13 cellular contexts compared by ENCODE assay signal in genomic region chr14:68462683-68463082, GRCh38.
A peak's percentile ranks its signal among the peaks of the same experiment; 100 is the strongest.
DNase-seq lines count a peak whose midpoint lies in the region; TF ChIP-seq lines count a peak whose summit lies in the region.
"Had no signal": no experiment of that assay in that cellular context is flagged by ENCODE, and none has a peak within 500 bp of the region (broad histone marks: within the 10 kb centered on the region; RNA-seq: fewer than 3 reads in every experiment).

No MANE protein-coding gene starts in this region.

- CTCF ChIA-PET in AG04450 (lab: Charles Lee) (no interaction called here), mammary epithelial cell (lab: Charles Lee; ENCODE audit: low non-redundant PET) (no interaction called here)
- CTCF ChIA-PET in activated naive CD4-positive, alpha-beta T cell treated with anti-CD3 and anti-CD28 coated beads, Interleukin-2, amount 10 ng/mL, durations not matched to agents 7 days and 5 days (lab: Charles Lee), result no interaction called here

- H3K79me2 ChIP-seq in mammary epithelial cell (ENCODE audit: insufficient read depth, low read length), result no peaks in the 10 kb centered on the region

- H3K9me3 Mint-ChIP-seq in activated naive CD4-positive, alpha-beta T cell treated with anti-CD3 and anti-CD28 coated beads, Interleukin-2, amount 10 ng/mL, durations not matched to agents 7 days and 5 days, result no peaks in the 10 kb centered on the region
- H3K9me3 Mint-ChIP-seq: activated T-cell treated with anti-CD3 and anti-CD28 coated beads, Interleukin-2, amount 50 U/mL, for 72 hours; GM23338 had no signal

- H3K4me3 ChIP-seq in AG04450 (ENCODE audit: low read depth, low read length) (no peak overlapping the region), mammary epithelial cell (replicated peaks in 1 of 3; ENCODE audit: insufficient read depth in 1 of 3, low read depth in 2 of 3, low read length in 3 of 3) (no peak overlapping the region), liver (ENCODE audit: low read depth in 1 of 3, low read length in 3 of 3) (no peak overlapping the region)
- H3K4me3 ChIP-seq: GM23338, prostate gland, thoracic aorta had no signal

- H3K4me3 Mint-ChIP-seq in activated naive CD4-positive, alpha-beta T cell treated with anti-CD3 and anti-CD28 coated beads, Interleukin-2, amount 10 ng/mL, durations not matched to agents 7 days and 5 days, result no peak overlapping the region
- H3K4me3 Mint-ChIP-seq: activated T-cell treated with anti-CD3 and anti-CD28 coated beads, Interleukin-2, amount 50 U/mL, for 72 hours; GM23338 had no signal

- no peak for TF ChIP-seq RAD21 in liver (IDR thresholded peaks at IDR 0.05)

- no TSS peak for BruUV-seq in mammary epithelial cell (replicated peaks; lab: Mats Ljungman, UMichigan)

- POLR2A ChIA-PET in AG04450 (lab: Yijun Ruan, JAX), result no interaction called here

- TF ChIP-seq CTCF in AG04450 (IDR thresholded peaks at IDR 0.05; ENCODE audit: low read depth, low read length) (peak; percentile 53), mammary epithelial cell (conservative IDR thresholded peaks at IDR 0.05 in 1 of 2, IDR thresholded peaks at IDR 0.05 in 1 of 2; ENCODE audit: extremely low read depth in 1 of 2, insufficient read depth in 1 of 2, low read depth in 1 of 2, low read length in 2 of 2) (peak; percentile 12 to 29), liver (IDR thresholded peaks at IDR 0.05; ENCODE audit: low read depth, low read length, missing input control) (peak; percentile 8)

- H3K4me1 ChIP-seq in mammary epithelial cell (ENCODE audit: insufficient read depth, low read length), result peaks cover 67% of the 10 kb centered on the region
- H3K4me1 ChIP-seq in liver (ENCODE audit: control insufficient read depth in 4 of 4, insufficient read depth in 4 of 4, low read length in 3 of 4), result peaks cover 4 to 26% (median 6%) of the 10 kb centered on the region in 4 donors
- H3K4me1 ChIP-seq: prostate gland had no signal

- no peaks in the 10 kb centered on the region for H3K4me1 Mint-ChIP-seq in activated naive CD4-positive, alpha-beta T cell treated with anti-CD3 and anti-CD28 coated beads, Interleukin-2, amount 10 ng/mL, durations not matched to agents 7 days and 5 days

- H2AFZ ChIP-seq in mammary epithelial cell (ENCODE audit: low read depth, low read length), result no peak overlapping the region
- H2AFZ ChIP-seq: GM23338 had no signal

- no peak overlapping the region for H3K4me2 ChIP-seq in mammary epithelial cell (ENCODE audit: insufficient read depth, low read depth, low read length)
- H3K4me2 ChIP-seq: GM23338 had no signal

- H3K27ac Mint-ChIP-seq in activated naive CD4-positive, alpha-beta T cell treated with anti-CD3 and anti-CD28 coated beads, Interleukin-2, amount 10 ng/mL, durations not matched to agents 7 days and 5 days, result no peak overlapping the region
- H3K27ac Mint-ChIP-seq: activated T-cell treated with anti-CD3 and anti-CD28 coated beads, Interleukin-2, amount 50 U/mL, for 72 hours; GM23338 had no signal

- no peaks in the 10 kb centered on the region for H4K20me1 ChIP-seq in mammary epithelial cell (ENCODE audit: insufficient read depth, low read length)

- no peak for DNase-seq in AG04450 (ENCODE audit: low read depth, low spot score)
- DNase-seq in LHCN-M2 (ENCODE audit: low read depth), result peak; percentile 74
- DNase-seq in mammary epithelial cell, result no peak
- DNase-seq in AG20443 (ENCODE audit: low spot score), result no peak
- no peak for DNase-seq in GM19240 (ENCODE audit: insufficient read length, low spot score)
- no peak for DNase-seq in activated naive CD4-positive, alpha-beta T cell treated with anti-CD3 and anti-CD28 coated beads, Interleukin-2, amount 10 ng/mL, durations not matched to agents 7 days and 5 days
- DNase-seq in NCI-H2196 treated with DMSO at 0.1 percent for 48 hours (lab: John Stamatoyannopoulos, UW; ENCODE audit: unreplicated experiment), result no peak
- DNase-seq: activated T-cell treated with anti-CD3 and anti-CD28 coated beads, Interleukin-2, amount 50 U/mL, for 72 hours; NCI-H345 had no signal

- no peaks in the 10 kb centered on the region for H3K36me3 Mint-ChIP-seq in activated naive CD4-positive, alpha-beta T cell treated with anti-CD3 and anti-CD28 coated beads, Interleukin-2, amount 10 ng/mL, durations not matched to agents 7 days and 5 days

- H3K27ac ChIP-seq in AG04450 (ENCODE audit: low read depth, low read length), result no peak overlapping the region
- H3K27ac ChIP-seq in mammary epithelial cell (ENCODE audit: insufficient read depth, low read depth, low read length), result no peak overlapping the region
- no peak overlapping the region for H3K27ac ChIP-seq in liver (ENCODE audit: low read depth in 1 of 2, low read length in 2 of 2)
- H3K27ac ChIP-seq: prostate gland, thoracic aorta had no signal

- H3K36me3 ChIP-seq in mammary epithelial cell (ENCODE audit: insufficient read depth, low read length) (no peaks in the 10 kb centered on the region), liver (ENCODE audit: control insufficient read depth in 4 of 4, insufficient read depth in 3 of 4, low read depth in 1 of 4, low read length in 3 of 4) (no peaks in the 10 kb centered on the region)
- H3K36me3 ChIP-seq: prostate gland, thoracic aorta had no signal

- H3K9ac ChIP-seq in mammary epithelial cell (ENCODE audit: insufficient read depth, low read length) (no peak overlapping the region), liver (ENCODE audit: low read depth in 1 of 2, low read length in 2 of 2) (no peak overlapping the region)

- 100% methylated on average over 1 of the region's 1 CpG for WGBS in mammary epithelial cell (ENCODE audit: low coverage, missing lambda C conversion rate)
- 99% methylated on average over 1 of the region's 1 CpG for WGBS in liver

- H3K27me3 Mint-ChIP-seq in activated naive CD4-positive, alpha-beta T cell treated with anti-CD3 and anti-CD28 coated beads, Interleukin-2, amount 10 ng/mL, durations not matched to agents 7 days and 5 days, result no peaks in the 10 kb centered on the region

- in situ Hi-C loops in mammary epithelial cell (cut with MboI; ENCODE audit: low sequenced_read_pairs in 2 of 2), result no loop called here

- dilution Hi-C loops in mammary epithelial cell (cut with HindIII; ENCODE audit: low sequenced_read_pairs), result no loop called here

- no peaks in the 10 kb centered on the region for H3K9me3 ChIP-seq in AG04450 (ENCODE audit: control insufficient read depth, insufficient read depth, low read length)
- no peaks in the 10 kb centered on the region for H3K9me3 ChIP-seq in mammary epithelial cell (replicated peaks; ENCODE audit: insufficient read depth, low read length)
- H3K9me3 ChIP-seq in liver (ENCODE audit: control insufficient read depth in 4 of 4, low read length in 3 of 4), result no peaks in the 10 kb centered on the region
- H3K9me3 ChIP-seq: prostate gland, thoracic aorta had no signal

- no peaks in the 10 kb centered on the region for H3K27me3 ChIP-seq in AG04450 (ENCODE audit: control insufficient read depth, insufficient read depth, low read length)
- no peaks in the 10 kb centered on the region for H3K27me3 ChIP-seq in mammary epithelial cell (ENCODE audit: insufficient read depth, low read length)
- no peaks in the 10 kb centered on the region for H3K27me3 ChIP-seq in liver (ENCODE audit: control insufficient read depth in 4 of 4, insufficient read depth in 4 of 4, low read length in 3 of 4)

- intact Hi-C loops in mammary epithelial cell (cut with micrococcal nuclease), result loop anchor here (5.0 kb wide), 1 partner anchor 210 kb away; no protein-coding TSS in a partner anchor

TF ChIP-seq in liver, 16 proteins besides CTCF, POLR2A, EP300 and RAD21 (continues in another document):
- no peak for TF ChIP-seq FOXA1 (IDR thresholded peaks at IDR 0.05)
- TF ChIP-seq ATF3 (IDR thresholded peaks at IDR 0.05), result no peak
- TF ChIP-seq FOXA2 (IDR thresholded peaks at IDR 0.05), result no peak
- TF ChIP-seq, protein P1, sequence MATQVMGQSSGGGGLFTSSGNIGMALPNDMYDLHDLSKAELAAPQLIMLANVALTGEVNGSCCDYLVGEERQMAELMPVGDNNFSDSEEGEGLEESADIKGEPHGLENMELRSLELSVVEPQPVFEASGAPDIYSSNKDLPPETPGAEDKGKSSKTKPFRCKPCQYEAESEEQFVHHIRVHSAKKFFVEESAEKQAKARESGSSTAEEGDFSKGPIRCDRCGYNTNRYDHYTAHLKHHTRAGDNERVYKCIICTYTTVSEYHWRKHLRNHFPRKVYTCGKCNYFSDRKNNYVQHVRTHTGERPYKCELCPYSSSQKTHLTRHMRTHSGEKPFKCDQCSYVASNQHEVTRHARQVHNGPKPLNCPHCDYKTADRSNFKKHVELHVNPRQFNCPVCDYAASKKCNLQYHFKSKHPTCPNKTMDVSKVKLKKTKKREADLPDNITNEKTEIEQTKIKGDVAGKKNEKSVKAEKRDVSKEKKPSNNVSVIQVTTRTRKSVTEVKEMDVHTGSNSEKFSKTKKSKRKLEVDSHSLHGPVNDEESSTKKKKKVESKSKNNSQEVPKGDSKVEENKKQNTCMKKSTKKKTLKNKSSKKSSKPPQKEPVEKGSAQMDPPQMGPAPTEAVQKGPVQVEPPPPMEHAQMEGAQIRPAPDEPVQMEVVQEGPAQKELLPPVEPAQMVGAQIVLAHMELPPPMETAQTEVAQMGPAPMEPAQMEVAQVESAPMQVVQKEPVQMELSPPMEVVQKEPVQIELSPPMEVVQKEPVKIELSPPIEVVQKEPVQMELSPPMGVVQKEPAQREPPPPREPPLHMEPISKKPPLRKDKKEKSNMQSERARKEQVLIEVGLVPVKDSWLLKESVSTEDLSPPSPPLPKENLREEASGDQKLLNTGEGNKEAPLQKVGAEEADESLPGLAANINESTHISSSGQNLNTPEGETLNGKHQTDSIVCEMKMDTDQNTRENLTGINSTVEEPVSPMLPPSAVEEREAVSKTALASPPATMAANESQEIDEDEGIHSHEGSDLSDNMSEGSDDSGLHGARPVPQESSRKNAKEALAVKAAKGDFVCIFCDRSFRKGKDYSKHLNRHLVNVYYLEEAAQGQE (IDR thresholded peaks at IDR 0.05), result no peak
- TF ChIP-seq, protein P2, sequence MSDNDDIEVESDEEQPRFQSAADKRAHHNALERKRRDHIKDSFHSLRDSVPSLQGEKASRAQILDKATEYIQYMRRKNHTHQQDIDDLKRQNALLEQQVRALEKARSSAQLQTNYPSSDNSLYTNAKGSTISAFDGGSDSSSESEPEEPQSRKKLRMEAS (IDR thresholded peaks at IDR 0.05), result no peak
- TF ChIP-seq HNF4G (IDR thresholded peaks at IDR 0.05), result no peak
- no peak for TF ChIP-seq RXRA (IDR thresholded peaks at IDR 0.05)
- no peak for TF ChIP-seq GABPA (IDR thresholded peaks at IDR 0.05 in 1 of 2, conservative IDR thresholded peaks at IDR 0.05 in 1 of 2)
- TF ChIP-seq JUND (IDR thresholded peaks at IDR 0.05), result no peak
